21 cellular contexts compared by ENCODE assay signal in genomic region chr19:58262922-58263296, GRCh38. TPM values are rescaled to one million over a fixed set of nuclear protein-coding genes. Genes with fewer than 3 reads are reported as not detected.
A peak's percentile ranks its signal among the peaks of the same experiment; 100 is the strongest.
DNase-seq lines count a peak whose midpoint lies in the region; ATAC-seq and TF ChIP-seq lines count a peak whose summit lies in the region.
"Had no signal": no experiment of that assay in that cellular context is flagged by ENCODE, and none has a peak within 500 bp of the region (broad histone marks: within the 10 kb centered on the region; RNA-seq: fewer than 3 reads in every experiment).

No MANE protein-coding gene starts in this region.

- no peak overlapping the region for H3K4me2 ChIP-seq in skeletal muscle satellite cell (ENCODE audit: low read length)

- H3K9me3 ChIP-seq in CD4-positive, alpha-beta memory T cell (ENCODE audit: control insufficient read depth in 1 of 2, low read length in 2 of 2), result peaks cover 37 to 76% of the 10 kb centered on the region in 2 donors
- H3K9me3 ChIP-seq in iPS-15b (ENCODE audit: control insufficient read depth, insufficient read depth, low read length) (peaks cover 75% of the 10 kb centered on the region), skeletal muscle satellite cell (replicated peaks; ENCODE audit: low read length) (peaks cover 82% of the 10 kb centered on the region), colonic mucosa (peaks cover 50% of the 10 kb centered on the region)

- H3K36me3 ChIP-seq in CD4-positive, alpha-beta memory T cell (ENCODE audit: insufficient read depth, low read length), result peaks cover 19% of the 10 kb centered on the region
- H3K36me3 ChIP-seq in iPS-15b (ENCODE audit: control insufficient read depth, insufficient read depth, low read length) (peaks cover 56% of the 10 kb centered on the region), skeletal muscle satellite cell (ENCODE audit: insufficient read depth, low read length) (peaks cover 70% of the 10 kb centered on the region), colonic mucosa (peaks cover 14% of the 10 kb centered on the region)

- H3K4me3 ChIP-seq in CD4-positive, alpha-beta memory T cell (ENCODE audit: low read length in 2 of 2), result peak overlapping the region; percentile 17 to 27
- H3K4me3 ChIP-seq in iPS-15b (ENCODE audit: low read depth, low read length), result peak overlapping the region; percentile 20
- H3K4me3 ChIP-seq in skeletal muscle satellite cell (ENCODE audit: low read length), result peak overlapping the region; percentile 33
- H3K4me3 ChIP-seq in colonic mucosa, result no peak overlapping the region
- H3K4me3 ChIP-seq: lower lobe of right lung, MG63, tibial nerve had no signal

- peaks cover 51 to 58% of the 10 kb centered on the region in 2 donors for H3K36me3 Mint-ChIP-seq in CD4-positive, alpha-beta memory T cell

- no peak overlapping the region for H3K27ac Mint-ChIP-seq in CD4-positive, alpha-beta memory T cell
- H3K27ac Mint-ChIP-seq: activated CD8-positive, alpha-beta memory T cell treated with anti-CD3 and anti-CD28 coated beads, Interleukin-2, amount 10 ng/mL, durations not matched to agents 7 days and 5 days; activated naive CD8-positive, alpha-beta T cell; activated T-helper 1 cell treated with anti-CD3 and anti-CD28 coated beads, Interleukin-12 subunit alpha, Interleukin-12 subunit beta, Interleukin-2, Interleukin-4 antibody, amounts not matched to agents 30 ng/mL and 10 ng/mL and 1 ng/mL, durations not matched to agents 14 hours and 24 hours and 36 hours; H9 had no signal

- DNase-seq in CD4-positive, alpha-beta memory T cell, result no peak
- peak; percentile 6 for DNase-seq in LHCN-M2 (ENCODE audit: low read depth)
- DNase-seq in activated CD4-positive, alpha-beta T cell treated with anti-CD3 and anti-CD28 coated beads for 4 hours, result no peak
- no peak for DNase-seq in colonic mucosa
- DNase-seq in caudate nucleus (lab: John Stamatoyannopoulos, UW), result no peak
- DNase-seq: activated CD4-positive, alpha-beta T cell treated with anti-CD3 and anti-CD28 coated beads for 1 hour; activated CD8-positive, alpha-beta memory T cell treated with anti-CD3 and anti-CD28 coated beads, Interleukin-2, amount 10 ng/mL, durations not matched to agents 7 days and 5 days; DND-41; glutamatergic neuron; H9; lower lobe of right lung; MG63; NCI-H1436; SHP77 had no signal

- H3K4me3 Mint-ChIP-seq in CD4-positive, alpha-beta memory T cell, result peak overlapping the region in 2 of 8 donors; percentile 12 to 22
- H3K4me3 Mint-ChIP-seq: activated CD8-positive, alpha-beta memory T cell treated with anti-CD3 and anti-CD28 coated beads, Interleukin-2, amount 10 ng/mL, durations not matched to agents 7 days and 5 days; activated T-helper 1 cell treated with anti-CD3 and anti-CD28 coated beads, Interleukin-12 subunit alpha, Interleukin-12 subunit beta, Interleukin-2, Interleukin-4 antibody, amounts not matched to agents 30 ng/mL and 10 ng/mL and 1 ng/mL, durations not matched to agents 14 hours and 24 hours and 36 hours; H9 had no signal

- H3K4me1 ChIP-seq in CD4-positive, alpha-beta memory T cell (ENCODE audit: insufficient read depth, low read length), result no peaks in the 10 kb centered on the region
- H3K4me1 ChIP-seq in iPS-15b (ENCODE audit: control insufficient read depth, insufficient read depth, low read length) (no peaks in the 10 kb centered on the region), skeletal muscle satellite cell (ENCODE audit: control insufficient read depth, insufficient read depth, low read length) (no peaks in the 10 kb centered on the region), colonic mucosa (no peaks in the 10 kb centered on the region)
- H3K4me1 ChIP-seq: lower lobe of right lung, tibial nerve had no signal

- CTCF ChIA-PET in CD4-positive, alpha-beta memory T cell (lab: Charles Lee; ENCODE audit: partially characterized antibody), result no interaction called here

- peaks cover 0 to 99% (median 81%) of the 10 kb centered on the region in 8 donors for H3K9me3 Mint-ChIP-seq in CD4-positive, alpha-beta memory T cell

- H3K27ac ChIP-seq in CD4-positive, alpha-beta memory T cell (ENCODE audit: low read depth, low read length), result no peak overlapping the region
- H3K27ac ChIP-seq in colonic mucosa (no peak overlapping the region), caudate nucleus (ENCODE audit: low read depth, low read length) (no peak overlapping the region)
- H3K27ac ChIP-seq: lower lobe of right lung, tibial nerve had no signal

- POLR2A ChIA-PET in CD4-positive, alpha-beta memory T cell (lab: Charles Lee; ENCODE audit: partially characterized antibody), result interaction anchor here (1.1 kb wide), 2 partner anchors 14 to 32 kb away, joined by 3 read pairs; no protein-coding TSS in a partner anchor

- ATAC-seq in GM19397 (IDR thresholded peaks at IDR 0.05; ENCODE audit: unreplicated experiment), result no peak
- ATAC-seq: activated CD8-positive, alpha-beta memory T cell treated with anti-CD3 and anti-CD28 coated beads, Interleukin-2, amount 10 ng/mL, durations not matched to agents 7 days and 5 days; lower lobe of right lung; sciatic nerve had no signal

- no peak for TF ChIP-seq CTCF in colonic mucosa (IDR thresholded peaks at IDR 0.05)

- H3K27me3 Mint-ChIP-seq in CD4-positive, alpha-beta memory T cell, result no peaks in the 10 kb centered on the region
- H3K27me3 Mint-ChIP-seq: activated CD8-positive, alpha-beta memory T cell treated with anti-CD3 and anti-CD28 coated beads, Interleukin-2, amount 10 ng/mL, durations not matched to agents 7 days and 5 days; activated naive CD8-positive, alpha-beta T cell had no signal

- H3K27me3 ChIP-seq in CD4-positive, alpha-beta memory T cell (ENCODE audit: insufficient read depth, low read length), result no peaks in the 10 kb centered on the region
- H3K27me3 ChIP-seq in iPS-15b (ENCODE audit: control insufficient read depth, insufficient read depth, low read length) (no peaks in the 10 kb centered on the region), skeletal muscle satellite cell (ENCODE audit: control insufficient read depth, insufficient read depth, low read length) (no peaks in the 10 kb centered on the region), colonic mucosa (no peaks in the 10 kb centered on the region)
- H3K27me3 ChIP-seq: MG63, tibial nerve had no signal

- intact Hi-C loops in CD4-positive, alpha-beta memory T cell (cut with micrococcal nuclease), result no loop called here
- intact Hi-C loops in colonic mucosa (cut with DNase I), result no loop called here

- H3K9ac ChIP-seq in iPS-15b (ENCODE audit: low read depth, low read length), result no peak overlapping the region
- H3K9ac ChIP-seq in skeletal muscle satellite cell (ENCODE audit: low read depth, low read length), result no peak overlapping the region
- no peak overlapping the region for H3K9ac ChIP-seq in colonic mucosa (ENCODE audit: low read depth in 2 of 2, low read length in 2 of 2)

- peaks cover 0 to 7% (median 0%) of the 10 kb centered on the region in 4 donors for H3K4me1 Mint-ChIP-seq in CD4-positive, alpha-beta memory T cell
- H3K4me1 Mint-ChIP-seq: activated CD8-positive, alpha-beta memory T cell treated with anti-CD3 and anti-CD28 coated beads, Interleukin-2, amount 10 ng/mL, durations not matched to agents 7 days and 5 days; H9 had no signal

RNA-seq across cellular contexts. Expression of gene ZNF8, which starts 15.8 kb away (rescaled TPM):
- total RNA-seq in CD4-positive, alpha-beta memory T cell, result 10 to 100 TPM in 1 of 2 experiments, 1 to 10 TPM in 1; 9.5 to 10.2 TPM
- under 1 TPM; 0.63 to 0.94 TPM for polyA plus RNA-seq in CD4-positive, alpha-beta memory T cell
- total RNA-seq in LHCN-M2 (2014; rRNA removed), result 4.5 and 6.2 TPM in 2 replicates
- polyA plus RNA-seq in LHCN-M2 (2012), result 1.7 TPM
- total RNA-seq in skeletal muscle satellite cell (2012; rRNA removed), result 5.1 and 5.2 TPM in 2 replicates
- total RNA-seq in colonic mucosa, result 1 to 10 TPM; 3.4 to 3.8 TPM

RNA-seq across cellular contexts. Expression of gene ZNF544, which starts 34.2 kb away (rescaled TPM):
- 10 to 100 TPM; 63.3 to 67.6 TPM for total RNA-seq in CD4-positive, alpha-beta memory T cell
- polyA plus RNA-seq in CD4-positive, alpha-beta memory T cell, result 10 to 100 TPM; 13.7 to 23.0 TPM
- 43.8 and 49.2 TPM in 2 replicates for total RNA-seq in LHCN-M2 (2014; rRNA removed)
- polyA plus RNA-seq in LHCN-M2 (2012), result 24.1 TPM
- 36.8 and 37.6 TPM in 2 replicates for total RNA-seq in skeletal muscle satellite cell (2012; rRNA removed)
- total RNA-seq in colonic mucosa, result 10 to 100 TPM; 17.2 to 29.6 TPM

RNA-seq across cellular contexts. Expression of gene ERVK3-1, which starts 42.3 kb away (rescaled TPM):
- 10 to 100 TPM; 72.3 to 76.6 TPM for total RNA-seq in CD4-positive, alpha-beta memory T cell
- polyA plus RNA-seq in CD4-positive, alpha-beta memory T cell, result 10 to 100 TPM; 59.3 to 73.9 TPM
- 52.8 and 59.9 TPM in 2 replicates for total RNA-seq in LHCN-M2 (2014; rRNA removed)
- polyA plus RNA-seq in LHCN-M2 (2012), result 43.6 TPM
- 34.2 and 36.5 TPM in 2 replicates for total RNA-seq in skeletal muscle satellite cell (2012; rRNA removed)
- total RNA-seq in colonic mucosa, result 10 to 100 TPM; 21.6 to 25.0 TPM
